In genomic region chr20:17762243-17762872, GRCh38 we compare ENCODE assay signal across 19 cellular contexts.
DNase-seq lines count a peak whose midpoint lies in the region; ATAC-seq and TF ChIP-seq lines count a peak whose summit lies in the region.
"Had no signal": no experiment of that assay in that cellular context is flagged by ENCODE, and none has a peak within 500 bp of the region (broad histone marks: within the 10 kb centered on the region; RNA-seq: fewer than 3 reads in every experiment).

No MANE protein-coding gene starts in this region.

- H3K27me3 ChIP-seq in heart left ventricle (no peaks in the 10 kb centered on the region), upper lobe of right lung (no peaks in the 10 kb centered on the region)
- H3K27me3 ChIP-seq: testis had no signal

- WGBS in heart left ventricle, 4 donors: 74 to 84% (median 79%) methylated on average over 7 of the region's 7 CpGs

- DNase-seq in heart left ventricle (peak in 3 of 5 donors; percentile 18 to 45 (median 39)), cardiac septum (ENCODE audit: low spot score) (no peak), NCI-H2107 treated with DMSO at 0.1 percent for 48 hours (lab: John Stamatoyannopoulos, UW; ENCODE audit: unreplicated experiment) (peak; percentile 40), left ventricle myocardium superior (no peak), upper lobe of right lung (no peak), DMS114 treated with DMSO at 0.1 percent for 48 hours (lab: John Stamatoyannopoulos, UW; ENCODE audit: unreplicated experiment) (no peak), glomerular visceral epithelial cell (ENCODE audit: extremely low spot score) (no peak)
- DNase-seq: activated CD4-positive, alpha-beta T cell treated with anti-CD3 and anti-CD28 coated beads for 4 hours; activated naive CD8-positive, alpha-beta T cell treated with anti-CD3 and anti-CD28 coated beads for 36 hours; activated T-cell treated with anti-CD3 and anti-CD28 coated beads, Interleukin-2, amount 50 U/mL, for 72 hours; effector CD8-positive, alpha-beta T cell; kidney glomerular epithelial cell; naive thymus-derived CD4-positive, alpha-beta T cell; testis had no signal

- H3K4me1 ChIP-seq in heart left ventricle: peaks cover 0 to 7% (median 0%) of the 10 kb centered on the region in 12 donors
- H3K4me1 ChIP-seq in upper lobe of right lung: no peaks in the 10 kb centered on the region
- H3K4me1 ChIP-seq: testis had no signal

- intact Hi-C loops in heart left ventricle (cut with DNase I): no loop called here
- intact Hi-C loops in cardiac septum (cut with DNase I): no loop called here
- intact Hi-C loops in left ventricle myocardium superior (cut with micrococcal nuclease): no loop called here
- intact Hi-C loops in upper lobe of right lung (cut with DNase I): no loop called here

- TF ChIP-seq CTCF in heart left ventricle (IDR thresholded peaks at IDR 0.05) (no peak), upper lobe of right lung (IDR thresholded peaks at IDR 0.05) (no peak)

- H3K36me3 ChIP-seq in heart left ventricle: no peaks in the 10 kb centered on the region
- no peaks in the 10 kb centered on the region for H3K36me3 ChIP-seq in upper lobe of right lung

- no peak for TF ChIP-seq POLR2A in heart left ventricle (IDR thresholded peaks at IDR 0.05)

- ATAC-seq in heart left ventricle (peak in 2 of 4 donors; percentile 45 to 67), left ventricle myocardium superior (peak; percentile 71), upper lobe of right lung (peak; percentile 34), GM21367 (IDR thresholded peaks at IDR 0.05; ENCODE audit: unreplicated experiment) (no peak)
- ATAC-seq: activated T-cell treated with anti-CD3 and anti-CD28 coated beads, Interleukin-2, amount 50 U/mL, for 72 hours; esophagus mucosa; naive thymus-derived CD4-positive, alpha-beta T cell; stimulated activated effector memory CD8-positive, alpha-beta T cell treated with anti-CD3 and anti-CD28 coated beads, Interleukin-12 subunit alpha, Interleukin-12 subunit beta, amount 100 ng/mL, for 72 hours had no signal

- peaks cover 0 to 23% (median 13%) of the 10 kb centered on the region in 12 donors for H3K9me3 ChIP-seq in heart left ventricle
- H3K9me3 ChIP-seq in upper lobe of right lung: no peaks in the 10 kb centered on the region
- H3K9me3 ChIP-seq: testis had no signal

- no peak overlapping the region for H3K27ac ChIP-seq in heart left ventricle
- no peak overlapping the region for H3K27ac ChIP-seq in upper lobe of right lung
- H3K27ac ChIP-seq: C4-2B, testis had no signal

- H3K4me3 ChIP-seq in heart left ventricle (no peak overlapping the region), upper lobe of right lung (no peak overlapping the region)
- H3K4me3 ChIP-seq: GM12878, testis had no signal

Comparison
In these comparisons a context has a peak if more than half of its experiments do, and no peak if none do; other contexts are left out.
1. DNase-seq: peak in heart left ventricle (3 of 5) and NCI-H2107 treated with DMSO at 0.1 percent for 48 hours (single experiment); none in cardiac septum (single experiment), left ventricle myocardium superior (single experiment), upper lobe of right lung (single experiment), DMS114 treated with DMSO at 0.1 percent for 48 hours (single experiment) and glomerular visceral epithelial cell (single experiment).